ENCODE assay signal across 18 cellular contexts in genomic region chr14:33026850-33027420, GRCh38.
DNase-seq lines count a peak whose midpoint lies in the region; ATAC-seq and TF ChIP-seq lines count a peak whose summit lies in the region.
"Had no signal": no experiment of that assay in that cellular context is flagged by ENCODE, and none has a peak within 500 bp of the region (broad histone marks: within the 10 kb centered on the region; RNA-seq: fewer than 3 reads in every experiment).

No MANE protein-coding gene starts in this region.

- no peaks in the 10 kb centered on the region for H3K9me3 ChIP-seq in adipocyte (ENCODE audit: control insufficient read depth, low read length)

- H3K27me3 ChIP-seq in adipocyte (replicated peaks; ENCODE audit: control insufficient read depth, insufficient read depth, low read length), result no peaks in the 10 kb centered on the region

- DNase-seq in AG10803 (ENCODE audit: low read depth) (peak; percentile 30), adipocyte (ENCODE audit: low read depth) (peak; percentile 33), fibroblast of mammary gland (ENCODE audit: low read depth) (peak; percentile 30), nucleus accumbens (lab: John Stamatoyannopoulos, UW) (peak in 37 of 56 donors; percentile 0 to 74 (median 25)), DMS153 treated with DMSO at 0.1 percent for 48 hours (lab: John Stamatoyannopoulos, UW; ENCODE audit: unreplicated experiment) (no peak), NCI-H510A (lab: John Stamatoyannopoulos, UW) (no peak)
- DNase-seq: activated naive CD8-positive, alpha-beta T cell treated with anti-CD3 and anti-CD28 coated beads, Interleukin-2, amount 10 ng/mL, durations not matched to agents 7 days and 5 days; activated T-cell treated with anti-CD3 and anti-CD28 coated beads, Interleukin-2, amount 50 U/mL, for 1 hour; Calu3; H7; KBM-7; kidney glomerular epithelial cell; naive thymus-derived CD8-positive, alpha-beta T cell; NCI-H1436; NCI-H526; T-helper 2 cell had no signal

- H3K36me3 ChIP-seq in adipocyte (ENCODE audit: control insufficient read depth, insufficient read depth, low read length, severe bottlenecking), result no peaks in the 10 kb centered on the region

- ATAC-seq in GM19397 (IDR thresholded peaks at IDR 0.05; ENCODE audit: unreplicated experiment), result no peak
- ATAC-seq in GM21619 (IDR thresholded peaks at IDR 0.05; ENCODE audit: unreplicated experiment), result no peak
- ATAC-seq: naive thymus-derived CD8-positive, alpha-beta T cell had no signal

- no peak overlapping the region for H3K4me3 ChIP-seq in AG10803 (ENCODE audit: low read length)
- H3K4me3 ChIP-seq in adipocyte (ENCODE audit: low read length), result no peak overlapping the region
- H3K4me3 ChIP-seq in fibroblast of mammary gland (ENCODE audit: control insufficient read depth, low read depth, low read length), result no peak overlapping the region

- TF ChIP-seq CTCF in AG10803 (conservative IDR thresholded peaks at IDR 0.05; ENCODE audit: low read length) (no peak), fibroblast of mammary gland (conservative IDR thresholded peaks at IDR 0.05; ENCODE audit: control insufficient read depth, insufficient read depth, low read depth, low read length) (no peak)

- no peak overlapping the region for H3K9ac ChIP-seq in adipocyte (ENCODE audit: low read length)

- peaks cover 13% of the 10 kb centered on the region for H3K4me1 ChIP-seq in adipocyte (ENCODE audit: control insufficient read depth, insufficient read depth, low read length)

Comparison
In these comparisons a context has a peak if more than half of its experiments do, and no peak if none do; other contexts are left out.
1. DNase-seq: peak in AG10803 (single experiment), adipocyte (single experiment), fibroblast of mammary gland (single experiment) and nucleus accumbens (37 of 56); none in DMS153 treated with DMSO at 0.1 percent for 48 hours (single experiment) and NCI-H510A (single experiment).